ENCODE assay signal across 8 cellular contexts in genomic region chr10:89029785-89030437, GRCh38. TPM values are rescaled to one million over a fixed set of nuclear protein-coding genes. Genes with fewer than 3 reads are reported as not detected.
DNase-seq lines count a peak whose midpoint lies in the region; ATAC-seq and TF ChIP-seq lines count a peak whose summit lies in the region.

No MANE protein-coding gene starts in this region.

- H3K4me1 ChIP-seq in trophoblast cell (ENCODE audit: control insufficient read depth in 1 of 2, insufficient read depth in 2 of 2, low read length in 2 of 2) (no peaks in the 10 kb centered on the region), transverse colon (peaks cover 0 to 14% (median 3%) of the 10 kb centered on the region in 4 donors)

- H2BK12ac ChIP-seq in trophoblast cell (ENCODE audit: low read length): no peak overlapping the region

- H3K79me1 ChIP-seq in trophoblast cell (ENCODE audit: low read length): no peaks in the 10 kb centered on the region

- no peak overlapping the region for H2BK5ac ChIP-seq in trophoblast cell (ENCODE audit: low read depth, low read length, poor library complexity)

- no peaks in the 10 kb centered on the region for H3K9me3 Mint-ChIP-seq in activated naive CD4-positive, alpha-beta T cell treated with anti-CD3 and anti-CD28 coated beads for 36 hours
- no peaks in the 10 kb centered on the region for H3K9me3 Mint-ChIP-seq in glutamatergic neuron (ENCODE audit: unreplicated experiment)

- CTCF ChIA-PET in activated naive CD4-positive, alpha-beta T cell treated with anti-CD3 and anti-CD28 coated beads for 36 hours (lab: Charles Lee): interaction anchor here (0.6 to 4.6 kb wide), 53 partner anchors 8 to 360 kb away, joined by 3 to 99 read pairs (median 5); partner anchors contain the start of genes CH25H, FAS and LIPA

- no peak overlapping the region for H4K91ac ChIP-seq in trophoblast cell (ENCODE audit: low read depth, low read length)

- H3K23ac ChIP-seq in trophoblast cell (ENCODE audit: low read length): no peak overlapping the region

- H3K27me3 ChIP-seq in trophoblast cell (ENCODE audit: insufficient read depth, low read length) (no peaks in the 10 kb centered on the region), transverse colon (no peaks in the 10 kb centered on the region)

- no peak overlapping the region for H3K27ac ChIP-seq in SK-N-MC
- H3K27ac ChIP-seq in trophoblast cell (ENCODE audit: low read depth, low read length): no peak overlapping the region
- no peak overlapping the region for H3K27ac ChIP-seq in transverse colon

- H4K12ac ChIP-seq in trophoblast cell (ENCODE audit: low read depth, low read length): no peak overlapping the region

- H3K9ac ChIP-seq in SK-N-MC (ENCODE audit: insufficient read length): no peak overlapping the region
- no peak overlapping the region for H3K9ac ChIP-seq in trophoblast cell (ENCODE audit: low read length)

- peak; percentile 74 for DNase-seq in EL
- DNase-seq in LoVo (ENCODE audit: low spot score): peak; percentile 67
- DNase-seq in SK-N-MC (ENCODE audit: low read depth, low spot score): peak; percentile 39
- DNase-seq in activated naive CD4-positive, alpha-beta T cell treated with anti-CD3 and anti-CD28 coated beads for 36 hours: peak; percentile 85
- DNase-seq in glutamatergic neuron: peak; percentile 71
- DNase-seq in trophoblast cell: peak; percentile 57 to 85
- DNase-seq in transverse colon: peak; percentile 73

- intact Hi-C loops in activated naive CD4-positive, alpha-beta T cell treated with anti-CD3 and anti-CD28 coated beads for 36 hours (cut with micrococcal nuclease): loop anchor here (1.0 to 10.0 kb wide), 9 partner anchors 39 to 535 kb away; partner anchors contain the start of genes CH25H and FAS
- intact Hi-C loops in transverse colon (cut with DNase I; ENCODE audit: low total_unique reads): loop anchor here (5.0 to 10.0 kb wide), 2 partner anchors 177 to 545 kb away; partner anchors contain the start of gene CH25H

- H3K79me2 ChIP-seq in trophoblast cell (ENCODE audit: control insufficient read depth, insufficient read depth, low read length, poor library complexity): no peaks in the 10 kb centered on the region

- no peaks in the 10 kb centered on the region for H3K27me3 Mint-ChIP-seq in activated naive CD4-positive, alpha-beta T cell treated with anti-CD3 and anti-CD28 coated beads for 36 hours (ENCODE audit: low read depth)
- H3K27me3 Mint-ChIP-seq in glutamatergic neuron (ENCODE audit: unreplicated experiment): peaks cover 3% of the 10 kb centered on the region

- H2BK120ac ChIP-seq in trophoblast cell (ENCODE audit: insufficient read depth, low read length, poor library complexity): no peak overlapping the region

- H3K36me3 Mint-ChIP-seq in activated naive CD4-positive, alpha-beta T cell treated with anti-CD3 and anti-CD28 coated beads for 36 hours (ENCODE audit: low read depth): no peaks in the 10 kb centered on the region
- no peaks in the 10 kb centered on the region for H3K36me3 Mint-ChIP-seq in glutamatergic neuron (ENCODE audit: unreplicated experiment)

- H3K36me3 ChIP-seq in SK-N-MC (ENCODE audit: insufficient read depth, low read length) (no peaks in the 10 kb centered on the region), trophoblast cell (ENCODE audit: control insufficient read depth in 1 of 2, insufficient read depth in 2 of 2, low read length in 2 of 2) (no peaks in the 10 kb centered on the region), transverse colon (no peaks in the 10 kb centered on the region)

- H3K4me1 Mint-ChIP-seq in activated naive CD4-positive, alpha-beta T cell treated with anti-CD3 and anti-CD28 coated beads for 36 hours (ENCODE audit: low read depth): peaks cover 22% of the 10 kb centered on the region
- peaks cover 7% of the 10 kb centered on the region for H3K4me1 Mint-ChIP-seq in glutamatergic neuron (ENCODE audit: low read depth, unreplicated experiment)

- H2AFZ ChIP-seq in trophoblast cell (ENCODE audit: insufficient read depth, low read length, poor library complexity): no peak overlapping the region

- H3K4me3 ChIP-seq in SK-N-MC: no peak overlapping the region
- no peak overlapping the region for H3K4me3 ChIP-seq in trophoblast cell (ENCODE audit: low read depth, low read length)
- H3K4me3 ChIP-seq in transverse colon: no peak overlapping the region

- no peak overlapping the region for H3K14ac ChIP-seq in trophoblast cell (ENCODE audit: low read length)

- H2AK5ac ChIP-seq in trophoblast cell (ENCODE audit: low read length): no peak overlapping the region

- no peak overlapping the region for H3K4me3 Mint-ChIP-seq in activated naive CD4-positive, alpha-beta T cell treated with anti-CD3 and anti-CD28 coated beads for 36 hours
- no peak overlapping the region for H3K4me3 Mint-ChIP-seq in glutamatergic neuron (ENCODE audit: unreplicated experiment)

- H3K9me3 ChIP-seq in SK-N-MC (ENCODE audit: low read depth, low read length) (no peaks in the 10 kb centered on the region), trophoblast cell (ENCODE audit: insufficient read depth, low read depth, low read length) (no peaks in the 10 kb centered on the region), transverse colon (no peaks in the 10 kb centered on the region)

- no peak for TF ChIP-seq POLR2A in transverse colon (IDR thresholded peaks at IDR 0.05)

- no peak overlapping the region for H3K18ac ChIP-seq in trophoblast cell (ENCODE audit: low read length)

- ATAC-seq in HG03139 (IDR thresholded peaks at IDR 0.05; ENCODE audit: unreplicated experiment): no peak

- no CpG with 5 or more reads among the region's 8 CpGs for WGBS in trophoblast cell (ENCODE audit: extremely low coverage, insufficient coverage, insufficient read length)
- 30 to 37% methylated on average over 5 to 8 of the region's 8 CpGs for WGBS in transverse colon (ENCODE audit: low coverage in 1 of 2), 2 donors

- TF ChIP-seq CTCF in glutamatergic neuron (IDR thresholded peaks at IDR 0.05; ENCODE audit: partially characterized antibody, unreplicated experiment): peak; percentile 96
- TF ChIP-seq CTCF in transverse colon (IDR thresholded peaks at IDR 0.05): peak; percentile 85 to 92 (median 89)

- H3K4ac ChIP-seq in trophoblast cell (ENCODE audit: low read depth, low read length): no peak overlapping the region

- no peak overlapping the region for H4K8ac ChIP-seq in trophoblast cell (ENCODE audit: low read depth, low read length)

- in situ Hi-C loops in transverse colon (cut with MboI; ENCODE audit: low pct_ligation_motif_present in 1 of 4, low pct_unique_long_range_greater_than_20kb in 1 of 4, low sequenced_read_pairs in 3 of 4): loop anchor here (5.0 to 10.0 kb wide), 2 partner anchors 182 to 185 kb away; no protein-coding TSS in a partner anchor

- no peak for TF ChIP-seq EP300 in transverse colon (IDR thresholded peaks at IDR 0.05; ENCODE audit: low read depth)

- no peak overlapping the region for H3K4me2 ChIP-seq in trophoblast cell (ENCODE audit: low read length)

- no peak overlapping the region for H3K27ac Mint-ChIP-seq in activated naive CD4-positive, alpha-beta T cell treated with anti-CD3 and anti-CD28 coated beads for 36 hours
- H3K27ac Mint-ChIP-seq in glutamatergic neuron (ENCODE audit: unreplicated experiment): no peak overlapping the region

RNA-seq across cellular contexts. Expression of gene FAS, which starts 39.3 kb away (rescaled TPM):
- 10 to 100 TPM; 69.3 to 72.9 TPM for total RNA-seq in activated naive CD4-positive, alpha-beta T cell treated with anti-CD3 and anti-CD28 coated beads for 36 hours
- total RNA-seq in glutamatergic neuron (ENCODE audit: unreplicated experiment): 0.69 TPM
- 2.8 and 3.2 TPM in 2 replicates for polyA plus RNA-seq in trophoblast cell (2013)
- 10 to 100 TPM in 3 of 4 donors, 1 to 10 TPM in 1; 9.0 to 58.5 (median 53.6) TPM for total RNA-seq in transverse colon
